Comparison of ENCODE assay signal across 1 cellular context in the genomic region with DNA sequence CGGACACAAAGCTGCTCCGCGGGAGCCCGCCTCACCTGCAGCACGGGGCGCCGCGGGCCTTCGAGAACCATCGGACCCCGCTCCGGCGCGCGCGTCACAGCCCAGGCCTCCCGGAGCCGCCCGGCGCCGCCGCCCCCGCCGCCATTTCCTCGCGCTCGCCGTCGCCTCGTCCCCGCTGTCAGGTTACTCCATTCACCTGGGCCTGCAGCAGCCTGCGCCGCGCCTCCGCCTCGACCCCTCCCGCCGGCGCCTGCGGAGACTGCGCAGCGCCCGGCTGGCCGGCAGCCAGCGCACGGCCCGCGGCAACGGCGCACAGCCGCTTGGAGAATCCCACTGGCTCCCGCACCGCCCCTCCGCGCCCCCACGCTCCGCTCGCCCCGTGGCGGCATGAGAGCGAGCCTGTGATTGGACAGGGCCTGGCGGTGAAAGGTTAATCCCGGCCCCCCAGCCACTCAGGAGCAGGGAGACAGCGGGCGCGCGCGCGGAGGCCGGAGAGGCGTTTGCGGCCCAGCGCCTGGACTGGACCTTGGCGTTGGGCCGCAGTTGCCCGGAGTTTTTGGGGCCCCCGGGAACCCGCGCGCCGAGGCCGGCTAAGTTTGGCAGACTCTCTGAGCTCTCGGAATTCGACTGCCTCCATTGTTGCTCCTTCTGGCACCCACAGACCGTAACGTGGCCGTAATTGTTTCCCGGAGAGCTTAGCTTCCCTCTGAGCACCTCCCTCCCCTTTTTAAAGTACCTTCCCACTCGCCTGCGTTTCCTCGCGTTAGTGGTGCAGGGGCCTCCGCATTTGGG.
TF ChIP-seq lines count a peak whose summit lies in the region.

A gene with protein sequence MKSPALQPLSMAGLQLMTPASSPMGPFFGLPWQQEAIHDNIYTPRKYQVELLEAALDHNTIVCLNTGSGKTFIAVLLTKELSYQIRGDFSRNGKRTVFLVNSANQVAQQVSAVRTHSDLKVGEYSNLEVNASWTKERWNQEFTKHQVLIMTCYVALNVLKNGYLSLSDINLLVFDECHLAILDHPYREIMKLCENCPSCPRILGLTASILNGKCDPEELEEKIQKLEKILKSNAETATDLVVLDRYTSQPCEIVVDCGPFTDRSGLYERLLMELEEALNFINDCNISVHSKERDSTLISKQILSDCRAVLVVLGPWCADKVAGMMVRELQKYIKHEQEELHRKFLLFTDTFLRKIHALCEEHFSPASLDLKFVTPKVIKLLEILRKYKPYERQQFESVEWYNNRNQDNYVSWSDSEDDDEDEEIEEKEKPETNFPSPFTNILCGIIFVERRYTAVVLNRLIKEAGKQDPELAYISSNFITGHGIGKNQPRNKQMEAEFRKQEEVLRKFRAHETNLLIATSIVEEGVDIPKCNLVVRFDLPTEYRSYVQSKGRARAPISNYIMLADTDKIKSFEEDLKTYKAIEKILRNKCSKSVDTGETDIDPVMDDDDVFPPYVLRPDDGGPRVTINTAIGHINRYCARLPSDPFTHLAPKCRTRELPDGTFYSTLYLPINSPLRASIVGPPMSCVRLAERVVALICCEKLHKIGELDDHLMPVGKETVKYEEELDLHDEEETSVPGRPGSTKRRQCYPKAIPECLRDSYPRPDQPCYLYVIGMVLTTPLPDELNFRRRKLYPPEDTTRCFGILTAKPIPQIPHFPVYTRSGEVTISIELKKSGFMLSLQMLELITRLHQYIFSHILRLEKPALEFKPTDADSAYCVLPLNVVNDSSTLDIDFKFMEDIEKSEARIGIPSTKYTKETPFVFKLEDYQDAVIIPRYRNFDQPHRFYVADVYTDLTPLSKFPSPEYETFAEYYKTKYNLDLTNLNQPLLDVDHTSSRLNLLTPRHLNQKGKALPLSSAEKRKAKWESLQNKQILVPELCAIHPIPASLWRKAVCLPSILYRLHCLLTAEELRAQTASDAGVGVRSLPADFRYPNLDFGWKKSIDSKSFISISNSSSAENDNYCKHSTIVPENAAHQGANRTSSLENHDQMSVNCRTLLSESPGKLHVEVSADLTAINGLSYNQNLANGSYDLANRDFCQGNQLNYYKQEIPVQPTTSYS (N-terminal part only) (minus strand): TSS at position 335 of the 792 bp plus-strand sequence. CDS start 24,071 bp downstream, outside the sequence.

TF ChIP-seq in K562, 482 proteins besides CTCF, POLR2A, EP300 and RAD21 (continued from another document and continues in another):
- TF ChIP-seq, protein P1, sequence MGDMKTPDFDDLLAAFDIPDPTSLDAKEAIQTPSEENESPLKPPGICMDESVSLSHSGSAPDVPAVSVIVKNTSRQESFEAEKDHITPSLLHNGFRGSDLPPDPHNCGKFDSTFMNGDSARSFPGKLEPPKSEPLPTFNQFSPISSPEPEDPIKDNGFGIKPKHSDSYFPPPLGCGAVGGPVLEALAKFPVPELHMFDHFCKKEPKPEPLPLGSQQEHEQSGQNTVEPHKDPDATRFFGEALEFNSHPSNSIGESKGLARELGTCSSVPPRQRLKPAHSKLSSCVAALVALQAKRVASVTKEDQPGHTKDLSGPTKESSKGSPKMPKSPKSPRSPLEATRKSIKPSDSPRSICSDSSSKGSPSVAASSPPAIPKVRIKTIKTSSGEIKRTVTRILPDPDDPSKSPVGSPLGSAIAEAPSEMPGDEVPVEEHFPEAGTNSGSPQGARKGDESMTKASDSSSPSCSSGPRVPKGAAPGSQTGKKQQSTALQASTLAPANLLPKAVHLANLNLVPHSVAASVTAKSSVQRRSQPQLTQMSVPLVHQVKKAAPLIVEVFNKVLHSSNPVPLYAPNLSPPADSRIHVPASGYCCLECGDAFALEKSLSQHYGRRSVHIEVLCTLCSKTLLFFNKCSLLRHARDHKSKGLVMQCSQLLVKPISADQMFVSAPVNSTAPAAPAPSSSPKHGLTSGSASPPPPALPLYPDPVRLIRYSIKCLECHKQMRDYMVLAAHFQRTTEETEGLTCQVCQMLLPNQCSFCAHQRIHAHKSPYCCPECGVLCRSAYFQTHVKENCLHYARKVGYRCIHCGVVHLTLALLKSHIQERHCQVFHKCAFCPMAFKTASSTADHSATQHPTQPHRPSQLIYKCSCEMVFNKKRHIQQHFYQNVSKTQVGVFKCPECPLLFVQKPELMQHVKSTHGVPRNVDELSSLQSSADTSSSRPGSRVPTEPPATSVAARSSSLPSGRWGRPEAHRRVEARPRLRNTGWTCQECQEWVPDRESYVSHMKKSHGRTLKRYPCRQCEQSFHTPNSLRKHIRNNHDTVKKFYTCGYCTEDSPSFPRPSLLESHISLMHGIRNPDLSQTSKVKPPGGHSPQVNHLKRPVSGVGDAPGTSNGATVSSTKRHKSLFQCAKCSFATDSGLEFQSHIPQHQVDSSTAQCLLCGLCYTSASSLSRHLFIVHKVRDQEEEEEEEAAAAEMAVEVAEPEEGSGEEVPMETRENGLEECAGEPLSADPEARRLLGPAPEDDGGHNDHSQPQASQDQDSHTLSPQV (IDR thresholded peaks at IDR 0.05), result peak; percentile 32; the same call in 1 of the 2 replicates
- peak; percentile 81 for TF ChIP-seq L3MBTL2 (IDR thresholded peaks at IDR 0.05)
- no peak for TF ChIP-seq GATAD2B (IDR thresholded peaks at IDR 0.05; ENCODE audit: borderline replicate concordance)
- TF ChIP-seq, protein P2, sequence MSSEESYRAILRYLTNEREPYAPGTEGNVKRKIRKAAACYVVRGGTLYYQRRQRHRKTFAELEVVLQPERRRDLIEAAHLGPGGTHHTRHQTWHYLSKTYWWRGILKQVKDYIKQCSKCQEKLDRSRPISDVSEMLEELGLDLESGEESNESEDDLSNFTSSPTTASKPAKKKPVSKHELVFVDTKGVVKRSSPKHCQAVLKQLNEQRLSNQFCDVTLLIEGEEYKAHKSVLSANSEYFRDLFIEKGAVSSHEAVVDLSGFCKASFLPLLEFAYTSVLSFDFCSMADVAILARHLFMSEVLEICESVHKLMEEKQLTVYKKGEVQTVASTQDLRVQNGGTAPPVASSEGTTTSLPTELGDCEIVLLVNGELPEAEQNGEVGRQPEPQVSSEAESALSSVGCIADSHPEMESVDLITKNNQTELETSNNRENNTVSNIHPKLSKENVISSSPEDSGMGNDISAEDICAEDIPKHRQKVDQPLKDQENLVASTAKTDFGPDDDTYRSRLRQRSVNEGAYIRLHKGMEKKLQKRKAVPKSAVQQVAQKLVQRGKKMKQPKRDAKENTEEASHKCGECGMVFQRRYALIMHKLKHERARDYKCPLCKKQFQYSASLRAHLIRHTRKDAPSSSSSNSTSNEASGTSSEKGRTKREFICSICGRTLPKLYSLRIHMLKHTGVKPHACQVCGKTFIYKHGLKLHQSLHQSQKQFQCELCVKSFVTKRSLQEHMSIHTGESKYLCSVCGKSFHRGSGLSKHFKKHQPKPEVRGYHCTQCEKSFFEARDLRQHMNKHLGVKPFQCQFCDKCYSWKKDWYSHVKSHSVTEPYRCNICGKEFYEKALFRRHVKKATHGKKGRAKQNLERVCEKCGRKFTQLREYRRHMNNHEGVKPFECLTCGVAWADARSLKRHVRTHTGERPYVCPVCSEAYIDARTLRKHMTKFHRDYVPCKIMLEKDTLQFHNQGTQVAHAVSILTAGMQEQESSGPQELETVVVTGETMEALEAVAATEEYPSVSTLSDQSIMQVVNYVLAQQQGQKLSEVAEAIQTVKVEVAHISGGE (CRISPR knock-in tag; IDR thresholded peaks at IDR 0.05), result no peak
- TF ChIP-seq ILF3 (IDR thresholded peaks at IDR 0.05; ENCODE audit: borderline replicate concordance), result no peak
- no peak for TF ChIP-seq GTF2A2 (tag; IDR thresholded peaks at IDR 0.05)
- TF ChIP-seq, protein P3, sequence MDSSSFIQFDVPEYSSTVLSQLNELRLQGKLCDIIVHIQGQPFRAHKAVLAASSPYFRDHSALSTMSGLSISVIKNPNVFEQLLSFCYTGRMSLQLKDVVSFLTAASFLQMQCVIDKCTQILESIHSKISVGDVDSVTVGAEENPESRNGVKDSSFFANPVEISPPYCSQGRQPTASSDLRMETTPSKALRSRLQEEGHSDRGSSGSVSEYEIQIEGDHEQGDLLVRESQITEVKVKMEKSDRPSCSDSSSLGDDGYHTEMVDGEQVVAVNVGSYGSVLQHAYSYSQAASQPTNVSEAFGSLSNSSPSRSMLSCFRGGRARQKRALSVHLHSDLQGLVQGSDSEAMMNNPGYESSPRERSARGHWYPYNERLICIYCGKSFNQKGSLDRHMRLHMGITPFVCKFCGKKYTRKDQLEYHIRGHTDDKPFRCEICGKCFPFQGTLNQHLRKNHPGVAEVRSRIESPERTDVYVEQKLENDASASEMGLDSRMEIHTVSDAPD (CRISPR knock-in tag; IDR thresholded peaks at IDR 0.05), result no peak
- TF ChIP-seq, protein P4, sequence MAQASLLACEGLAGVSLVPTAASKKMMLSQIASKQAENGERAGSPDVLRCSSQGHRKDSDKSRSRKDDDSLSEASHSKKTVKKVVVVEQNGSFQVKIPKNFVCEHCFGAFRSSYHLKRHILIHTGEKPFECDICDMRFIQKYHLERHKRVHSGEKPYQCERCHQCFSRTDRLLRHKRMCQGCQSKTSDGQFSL (CRISPR knock-in tag; IDR thresholded peaks at IDR 0.05), result peak; percentile 63; the same call in 1 of the 2 replicates
- TF ChIP-seq, protein P4 (tag; IDR thresholded peaks at IDR 0.05), result peak in 1 of 2 experiments; percentile 57; a peak in 2 of 4 replicates
- TF ChIP-seq KDM2B (CRISPR knock-in tag; IDR thresholded peaks at IDR 0.05), result no peak
- TF ChIP-seq, protein P5, sequence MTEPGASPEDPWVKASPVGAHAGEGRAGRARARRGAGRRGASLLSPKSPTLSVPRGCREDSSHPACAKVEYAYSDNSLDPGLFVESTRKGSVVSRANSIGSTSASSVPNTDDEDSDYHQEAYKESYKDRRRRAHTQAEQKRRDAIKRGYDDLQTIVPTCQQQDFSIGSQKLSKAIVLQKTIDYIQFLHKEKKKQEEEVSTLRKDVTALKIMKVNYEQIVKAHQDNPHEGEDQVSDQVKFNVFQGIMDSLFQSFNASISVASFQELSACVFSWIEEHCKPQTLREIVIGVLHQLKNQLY (CRISPR knock-in tag; conservative IDR thresholded peaks at IDR 0.05), result no peak
- TF ChIP-seq CAMTA2 (CRISPR knock-in tag; conservative IDR thresholded peaks at IDR 0.05), result no peak
- TF ChIP-seq, protein P6, sequence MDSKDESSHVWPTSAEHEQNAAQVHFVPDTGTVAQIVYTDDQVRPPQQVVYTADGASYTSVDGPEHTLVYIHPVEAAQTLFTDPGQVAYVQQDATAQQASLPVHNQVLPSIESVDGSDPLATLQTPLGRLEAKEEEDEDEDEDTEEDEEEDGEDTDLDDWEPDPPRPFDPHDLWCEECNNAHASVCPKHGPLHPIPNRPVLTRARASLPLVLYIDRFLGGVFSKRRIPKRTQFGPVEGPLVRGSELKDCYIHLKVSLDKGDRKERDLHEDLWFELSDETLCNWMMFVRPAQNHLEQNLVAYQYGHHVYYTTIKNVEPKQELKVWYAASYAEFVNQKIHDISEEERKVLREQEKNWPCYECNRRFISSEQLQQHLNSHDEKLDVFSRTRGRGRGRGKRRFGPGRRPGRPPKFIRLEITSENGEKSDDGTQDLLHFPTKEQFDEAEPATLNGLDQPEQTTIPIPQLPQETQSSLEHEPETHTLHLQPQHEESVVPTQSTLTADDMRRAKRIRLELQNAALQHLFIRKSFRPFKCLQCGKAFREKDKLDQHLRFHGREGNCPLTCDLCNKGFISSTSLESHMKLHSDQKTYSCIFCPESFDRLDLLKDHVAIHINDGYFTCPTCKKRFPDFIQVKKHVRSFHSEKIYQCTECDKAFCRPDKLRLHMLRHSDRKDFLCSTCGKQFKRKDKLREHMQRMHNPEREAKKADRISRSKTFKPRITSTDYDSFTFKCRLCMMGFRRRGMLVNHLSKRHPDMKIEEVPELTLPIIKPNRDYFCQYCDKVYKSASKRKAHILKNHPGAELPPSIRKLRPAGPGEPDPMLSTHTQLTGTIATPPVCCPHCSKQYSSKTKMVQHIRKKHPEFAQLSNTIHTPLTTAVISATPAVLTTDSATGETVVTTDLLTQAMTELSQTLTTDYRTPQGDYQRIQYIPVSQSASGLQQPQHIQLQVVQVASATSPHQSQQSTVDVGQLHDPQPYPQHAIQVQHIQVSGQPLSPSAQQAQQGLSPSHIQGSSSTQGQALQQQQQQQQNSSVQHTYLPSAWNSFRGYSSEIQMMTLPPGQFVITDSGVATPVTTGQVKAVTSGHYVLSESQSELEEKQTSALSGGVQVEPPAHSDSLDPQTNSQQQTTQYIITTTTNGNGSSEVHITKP (IDR thresholded peaks at IDR 0.05; ENCODE audit: partially characterized antibody), result peak; percentile 93
- no peak for TF ChIP-seq ILK (tag; IDR thresholded peaks at IDR 0.05; ENCODE audit: borderline replicate concordance, low read depth)
- TF ChIP-seq SIN3A (IDR thresholded peaks at IDR 0.05; ENCODE audit: borderline replicate concordance in 2 of 2, control insufficient read depth in 1 of 2, low read depth in 2 of 2, low read length in 2 of 2), result no peak; a peak in 1 of 4 replicates
- TF ChIP-seq, protein P7, sequence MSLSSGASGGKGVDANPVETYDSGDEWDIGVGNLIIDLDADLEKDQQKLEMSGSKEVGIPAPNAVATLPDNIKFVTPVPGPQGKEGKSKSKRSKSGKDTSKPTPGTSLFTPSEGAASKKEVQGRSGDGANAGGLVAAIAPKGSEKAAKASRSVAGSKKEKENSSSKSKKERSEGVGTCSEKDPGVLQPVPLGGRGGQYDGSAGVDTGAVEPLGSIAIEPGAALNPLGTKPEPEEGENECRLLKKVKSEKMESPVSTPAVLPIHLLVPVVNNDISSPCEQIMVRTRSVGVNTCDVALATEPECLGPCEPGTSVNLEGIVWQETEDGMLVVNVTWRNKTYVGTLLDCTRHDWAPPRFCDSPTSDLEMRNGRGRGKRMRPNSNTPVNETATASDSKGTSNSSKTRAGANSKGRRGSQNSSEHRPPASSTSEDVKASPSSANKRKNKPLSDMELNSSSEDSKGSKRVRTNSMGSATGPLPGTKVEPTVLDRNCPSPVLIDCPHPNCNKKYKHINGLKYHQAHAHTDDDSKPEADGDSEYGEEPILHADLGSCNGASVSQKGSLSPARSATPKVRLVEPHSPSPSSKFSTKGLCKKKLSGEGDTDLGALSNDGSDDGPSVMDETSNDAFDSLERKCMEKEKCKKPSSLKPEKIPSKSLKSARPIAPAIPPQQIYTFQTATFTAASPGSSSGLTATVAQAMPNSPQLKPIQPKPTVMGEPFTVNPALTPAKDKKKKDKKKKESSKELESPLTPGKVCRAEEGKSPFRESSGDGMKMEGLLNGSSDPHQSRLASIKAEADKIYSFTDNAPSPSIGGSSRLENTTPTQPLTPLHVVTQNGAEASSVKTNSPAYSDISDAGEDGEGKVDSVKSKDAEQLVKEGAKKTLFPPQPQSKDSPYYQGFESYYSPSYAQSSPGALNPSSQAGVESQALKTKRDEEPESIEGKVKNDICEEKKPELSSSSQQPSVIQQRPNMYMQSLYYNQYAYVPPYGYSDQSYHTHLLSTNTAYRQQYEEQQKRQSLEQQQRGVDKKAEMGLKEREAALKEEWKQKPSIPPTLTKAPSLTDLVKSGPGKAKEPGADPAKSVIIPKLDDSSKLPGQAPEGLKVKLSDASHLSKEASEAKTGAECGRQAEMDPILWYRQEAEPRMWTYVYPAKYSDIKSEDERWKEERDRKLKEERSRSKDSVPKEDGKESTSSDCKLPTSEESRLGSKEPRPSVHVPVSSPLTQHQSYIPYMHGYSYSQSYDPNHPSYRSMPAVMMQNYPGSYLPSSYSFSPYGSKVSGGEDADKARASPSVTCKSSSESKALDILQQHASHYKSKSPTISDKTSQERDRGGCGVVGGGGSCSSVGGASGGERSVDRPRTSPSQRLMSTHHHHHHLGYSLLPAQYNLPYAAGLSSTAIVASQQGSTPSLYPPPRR (CRISPR knock-in tag; IDR thresholded peaks at IDR 0.05; ENCODE audit: borderline replicate concordance), result no peak
- TF ChIP-seq SIN3B (IDR thresholded peaks at IDR 0.05; ENCODE audit: low read depth), result no peak
- no peak for TF ChIP-seq ZBTB17 (CRISPR knock-in tag; IDR thresholded peaks at IDR 0.05)
- peak; percentile 39 for TF ChIP-seq POLR2B (IDR thresholded peaks at IDR 0.05; ENCODE audit: low read depth, partially characterized antibody)
